Comparison of ENCODE assay signal across 9 cellular contexts in the genomic region with DNA sequence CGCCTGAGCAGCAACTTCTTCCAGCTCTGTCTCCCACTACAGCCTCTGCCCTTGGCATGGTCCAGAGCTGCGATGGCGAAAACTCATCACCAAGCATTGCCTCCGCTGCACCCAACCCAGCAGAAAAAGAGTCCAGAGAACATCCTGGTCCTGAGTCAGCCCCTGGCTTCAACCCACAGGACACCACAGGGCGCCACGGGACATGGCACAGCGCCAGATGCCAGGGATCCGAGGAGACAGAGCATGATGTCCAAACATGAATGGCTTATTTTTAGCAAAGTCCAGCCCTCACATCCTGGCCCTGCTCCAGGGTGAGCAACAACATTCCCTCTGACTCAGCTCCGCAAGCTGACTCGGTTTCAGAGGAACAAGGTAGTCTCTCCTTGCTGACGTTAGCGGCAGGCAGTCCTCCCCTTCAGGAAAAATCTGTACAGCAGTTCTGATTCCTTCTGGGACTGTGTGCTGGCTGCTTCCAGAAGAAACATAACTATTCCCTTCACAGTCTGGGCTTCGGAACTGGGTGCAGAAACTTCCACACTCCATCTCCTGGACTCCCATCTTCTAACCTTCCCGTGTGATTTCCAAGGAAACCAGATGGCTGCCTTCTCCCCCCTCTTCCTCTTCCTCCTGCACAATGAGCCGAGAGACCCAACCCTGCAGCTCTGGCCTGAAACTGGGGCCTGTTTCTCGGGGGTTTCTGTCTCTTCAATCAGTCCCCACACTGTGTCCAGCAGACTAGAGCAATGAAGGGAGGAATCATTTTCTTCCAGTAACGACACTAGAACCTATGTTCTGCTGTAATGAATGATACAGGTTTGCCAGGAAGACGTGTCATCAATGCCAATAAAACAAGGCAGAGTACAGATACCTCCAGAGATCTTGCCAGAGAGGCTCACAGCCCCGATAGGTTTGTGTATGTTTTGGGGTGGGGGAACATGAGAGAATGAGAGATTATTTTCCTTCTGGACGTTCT.
DNase-seq lines count a peak whose midpoint lies in the region; TF ChIP-seq lines count a peak whose summit lies in the region.
"Had no signal": no experiment of that assay in that cellular context is flagged by ENCODE, and none has a peak within 500 bp of the region (broad histone marks: within the 10 kb centered on the region; RNA-seq: fewer than 3 reads in every experiment).

No MANE protein-coding gene starts in this region.

- H3K27ac Mint-ChIP-seq in activated naive CD8-positive, alpha-beta T cell treated with anti-CD3 and anti-CD28 coated beads for 36 hours: no peak overlapping the region

- H3K9me3 Mint-ChIP-seq in activated naive CD8-positive, alpha-beta T cell treated with anti-CD3 and anti-CD28 coated beads for 36 hours: no peaks in the 10 kb centered on the region
- H3K9me3 Mint-ChIP-seq: CD4-positive, CD25-positive, alpha-beta regulatory T cell had no signal

- no peaks in the 10 kb centered on the region for H3K27me3 Mint-ChIP-seq in activated naive CD8-positive, alpha-beta T cell treated with anti-CD3 and anti-CD28 coated beads for 36 hours
- H3K27me3 Mint-ChIP-seq: CD4-positive, CD25-positive, alpha-beta regulatory T cell had no signal

- H3K27ac ChIP-seq in rectal smooth muscle tissue (ENCODE audit: low read depth, low read length): peak overlapping the region; percentile 94

- no peak for TF ChIP-seq POLR2A in erythroblast (IDR thresholded peaks at IDR 0.05; ENCODE audit: low read length)

- DNase-seq in NCI-H2107 treated with DMSO at 0.1 percent for 48 hours (lab: John Stamatoyannopoulos, UW; ENCODE audit: unreplicated experiment) (peak; percentile 24), NCI-H2107 (lab: John Stamatoyannopoulos, UW) (no peak), amniotic epithelial cell (ENCODE audit: low read depth) (peak; percentile 99), cardiac septum (ENCODE audit: low spot score) (peak; percentile 97), erythroblast (lab: John Stamatoyannopoulos, UW) (no peak), iPS-NIHi7 (ENCODE audit: extremely low spot score) (no peak)
- DNase-seq in activated naive CD8-positive, alpha-beta T cell treated with anti-CD3 and anti-CD28 coated beads for 36 hours: no peak
- DNase-seq: CD4-positive, CD25-positive, alpha-beta regulatory T cell had no signal

- H3K36me3 ChIP-seq in rectal smooth muscle tissue (ENCODE audit: control insufficient read depth, insufficient read depth, low read length): no peaks in the 10 kb centered on the region

- no peak overlapping the region for H3K4me3 Mint-ChIP-seq in activated naive CD8-positive, alpha-beta T cell treated with anti-CD3 and anti-CD28 coated beads for 36 hours
- H3K4me3 Mint-ChIP-seq: CD4-positive, CD25-positive, alpha-beta regulatory T cell had no signal

- H3K4me1 ChIP-seq in rectal smooth muscle tissue (ENCODE audit: control insufficient read depth, insufficient read depth, low read length): peaks cover 27% of the 10 kb centered on the region

- H3K36me3 Mint-ChIP-seq in activated naive CD8-positive, alpha-beta T cell treated with anti-CD3 and anti-CD28 coated beads for 36 hours: no peaks in the 10 kb centered on the region
- H3K36me3 Mint-ChIP-seq: CD4-positive, CD25-positive, alpha-beta regulatory T cell had no signal

- H3K4me3 ChIP-seq in rectal smooth muscle tissue (ENCODE audit: low read length): peak overlapping the region; percentile 29

- H3K27me3 ChIP-seq in rectal smooth muscle tissue (ENCODE audit: control insufficient read depth, insufficient read depth, low read length): no peaks in the 10 kb centered on the region

- H3K9ac ChIP-seq in rectal smooth muscle tissue (ENCODE audit: low read length): peak overlapping the region; percentile 50

- intact Hi-C loops in cardiac septum (cut with DNase I): loop anchor here (2.0 to 5.0 kb wide), 4 partner anchors 77 to 385 kb away; a partner anchor contains a TSS

- H3K4me1 Mint-ChIP-seq in activated naive CD8-positive, alpha-beta T cell treated with anti-CD3 and anti-CD28 coated beads for 36 hours: peaks cover 22% of the 10 kb centered on the region

Comparison
In these comparisons a context has a peak if more than half of its experiments do, and no peak if none do; other contexts are left out.
1. DNase-seq: peak in NCI-H2107 treated with DMSO at 0.1 percent for 48 hours (single experiment), amniotic epithelial cell (single experiment) and cardiac septum (single experiment); none in NCI-H2107 (single experiment), erythroblast (0 of 2), iPS-NIHi7 (single experiment) and activated naive CD8-positive, alpha-beta T cell treated with anti-CD3 and anti-CD28 coated beads for 36 hours (single experiment).